ENCODE assay signal across 18 cellular contexts in genomic region chr22:31263896-31264295, GRCh38.
"Had no signal": no experiment of that assay in that cellular context is flagged by ENCODE, and none has a peak within 500 bp of the region (broad histone marks: within the 10 kb centered on the region; RNA-seq: fewer than 3 reads in every experiment).

No MANE protein-coding gene starts in this region.

- H3K9me3 Mint-ChIP-seq: endodermal cell; naive thymus-derived CD4-positive, alpha-beta T cell; stimulated activated naive CD8-positive, alpha-beta T cell treated with anti-CD3 and anti-CD28 coated beads, Interleukin-15, amount 100 ng/mL, for 72 hours had no signal

- H3K4me1 ChIP-seq: right atrium auricular region, testis, transverse colon, uterus had no signal

- H3K27ac ChIP-seq: coronary artery, hepatocyte, right atrium auricular region, testis, transverse colon, uterus had no signal

- H3K36me3 ChIP-seq: uterus had no signal

- ATAC-seq: left cardiac atrium; naive thymus-derived CD4-positive, alpha-beta T cell; stimulated activated naive CD8-positive, alpha-beta T cell treated with anti-CD3 and anti-CD28 coated beads, Interleukin-15, amount 100 ng/mL, for 72 hours had no signal

- H3K9me3 ChIP-seq: neutrophil, right atrium auricular region, testis, transverse colon, uterus had no signal

- H3K4me3 Mint-ChIP-seq: endodermal cell; naive thymus-derived CD4-positive, alpha-beta T cell; stimulated activated naive CD8-positive, alpha-beta T cell treated with anti-CD3 and anti-CD28 coated beads, Interleukin-15, amount 100 ng/mL, for 72 hours had no signal

- H3K4me1 Mint-ChIP-seq: endodermal cell had no signal

- H3K4me3 ChIP-seq: coronary artery, hepatocyte, right atrium auricular region, smooth muscle cell, testis, transverse colon, uterus had no signal

- H3K27ac Mint-ChIP-seq: endodermal cell had no signal

- H3K27me3 ChIP-seq: hepatocyte, neutrophil, right atrium auricular region, testis, transverse colon, uterus had no signal

- H3K27me3 Mint-ChIP-seq: naive thymus-derived CD4-positive, alpha-beta T cell; stimulated activated naive CD8-positive, alpha-beta T cell treated with anti-CD3 and anti-CD28 coated beads, Interleukin-15, amount 100 ng/mL, for 72 hours had no signal

- DNase-seq: effector CD4-positive, alpha-beta T cell; endodermal cell; foreskin melanocyte; head of caudate nucleus; kidney; left cardiac atrium; mesendoderm; naive thymus-derived CD4-positive, alpha-beta T cell; stimulated activated CD4-positive, alpha-beta T cell treated with anti-CD3 and anti-CD28 coated beads, Interleukin-2, amount 100 ng/mL, for 48 hours; stimulated activated naive CD8-positive, alpha-beta T cell treated with anti-CD3 and anti-CD28 coated beads, Interleukin-15, amount 100 ng/mL, for 72 hours; testis; transverse colon; uterus had no signal
